Comparison of ENCODE assay signal across 13 cellular contexts in the genomic region with DNA sequence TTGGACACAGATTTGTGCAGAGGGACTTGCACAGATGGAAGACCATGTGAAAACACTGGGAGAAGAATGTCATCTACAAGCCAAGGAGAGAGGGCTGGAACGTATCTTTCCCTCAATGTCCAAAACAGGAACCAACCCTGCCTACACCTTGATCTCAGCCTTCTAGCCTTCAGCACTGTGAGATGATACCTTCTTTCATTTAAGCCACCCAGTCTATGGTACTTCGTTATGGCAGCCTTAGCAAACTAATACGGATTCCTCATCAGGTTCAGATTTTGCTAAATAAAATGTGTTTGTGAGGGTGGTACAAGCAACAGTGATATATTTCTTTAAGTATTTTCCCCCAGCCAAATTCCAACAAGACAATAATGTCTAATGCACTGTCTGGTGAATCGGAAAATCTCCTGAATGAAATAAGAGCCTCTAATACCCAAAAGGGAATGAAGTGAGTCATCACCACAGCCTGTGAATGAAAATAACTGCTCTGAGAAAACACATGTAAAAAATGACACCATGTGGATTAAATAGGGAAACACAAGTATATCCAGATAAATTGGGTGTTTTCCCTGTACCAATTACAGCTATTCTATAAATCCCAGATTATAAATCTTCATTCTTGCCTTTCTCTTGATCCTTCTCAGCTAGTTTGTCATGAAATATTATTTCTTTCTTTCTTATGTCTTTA.
DNase-seq lines count a peak whose midpoint lies in the region; ATAC-seq and TF ChIP-seq lines count a peak whose summit lies in the region.
"Had no signal": no experiment of that assay in that cellular context is flagged by ENCODE, and none has a peak within 500 bp of the region (broad histone marks: within the 10 kb centered on the region; RNA-seq: fewer than 3 reads in every experiment).

No MANE protein-coding gene starts in this region.

- intact Hi-C loops in left cardiac atrium (cut with DNase I), result no loop called here
- intact Hi-C loops in adrenal gland (cut with DNase I), result no loop called here
- intact Hi-C loops in aorta (cut with DNase I), result no loop called here
- intact Hi-C loops in mucosa of descending colon (cut with DNase I, micrococcal nuclease), result no loop called here

- no peaks in the 10 kb centered on the region for H3K9me3 ChIP-seq in right atrium auricular region
- no peaks in the 10 kb centered on the region for H3K9me3 ChIP-seq in adrenal gland (replicated peaks in 1 of 3)
- no peaks in the 10 kb centered on the region for H3K9me3 ChIP-seq in aorta (ENCODE audit: control insufficient read depth, low read length)
- no peaks in the 10 kb centered on the region for H3K9me3 ChIP-seq in mucosa of descending colon
- H3K9me3 ChIP-seq: BLaER1, uterus had no signal

- H3K36me3 ChIP-seq in right atrium auricular region, result no peaks in the 10 kb centered on the region
- no peaks in the 10 kb centered on the region for H3K36me3 ChIP-seq in adrenal gland (replicated peaks in 1 of 2)
- H3K36me3 ChIP-seq in aorta (ENCODE audit: control insufficient read depth in 1 of 2, insufficient read depth in 2 of 2, low read length in 1 of 2), result no peaks in the 10 kb centered on the region
- H3K36me3 ChIP-seq in mucosa of descending colon (ENCODE audit: low read depth), result no peaks in the 10 kb centered on the region
- H3K36me3 ChIP-seq: BLaER1, uterus had no signal

- no peaks in the 10 kb centered on the region for H3K27me3 ChIP-seq in right atrium auricular region
- H3K27me3 ChIP-seq in adrenal gland, result no peaks in the 10 kb centered on the region
- H3K27me3 ChIP-seq in aorta (ENCODE audit: control insufficient read depth in 1 of 2, insufficient read depth in 2 of 2, low read length in 1 of 2), result no peaks in the 10 kb centered on the region
- H3K27me3 ChIP-seq: BLaER1, uterus had no signal

- DNase-seq in left cardiac atrium, result no peak
- no peak for DNase-seq in right atrium auricular region (ENCODE audit: low spot score)
- DNase-seq in adrenal gland, result peak in 1 of 7 donors; percentile 14
- DNase-seq in iPS-NIHi11 (ENCODE audit: low spot score), result peak; percentile 7
- DNase-seq in aorta, result no peak
- DNase-seq in mucosa of descending colon, result no peak
- DNase-seq in activated naive CD4-positive, alpha-beta T cell (lab: John Stamatoyannopoulos, UW), result no peak
- no peak for DNase-seq in activated CD4-positive, alpha-beta T cell treated with anti-CD3 and anti-CD28 coated beads for 4 hours
- DNase-seq: activated gamma-delta T cell, H7, T1000, uterus had no signal

- no peak for TF ChIP-seq POLR2A in adrenal gland (IDR thresholded peaks at IDR 0.05)

- H3K27ac ChIP-seq in right atrium auricular region (no peak overlapping the region), adrenal gland (no peak overlapping the region), aorta (ENCODE audit: low read depth in 1 of 2, low read length in 2 of 2) (no peak overlapping the region)
- H3K27ac ChIP-seq: BLaER1, uterus had no signal

- H3K4me1 ChIP-seq in right atrium auricular region, result no peaks in the 10 kb centered on the region
- H3K4me1 ChIP-seq in adrenal gland (replicated peaks in 1 of 2), result no peaks in the 10 kb centered on the region
- H3K4me1 ChIP-seq in aorta (ENCODE audit: control insufficient read depth in 1 of 2, insufficient read depth in 2 of 2, low read length in 2 of 2), result peaks cover 0 to 2% of the 10 kb centered on the region in 2 donors
- no peaks in the 10 kb centered on the region for H3K4me1 ChIP-seq in mucosa of descending colon (ENCODE audit: low read depth)
- H3K4me1 ChIP-seq: BLaER1, uterus had no signal

- peak in 1 of 2 donors; percentile 25 for TF ChIP-seq CTCF in right atrium auricular region (IDR thresholded peaks at IDR 0.05)
- peak in 5 of 6 experiments; percentile 8 to 45 (median 40) for TF ChIP-seq CTCF in adrenal gland (IDR thresholded peaks at IDR 0.05)
- no peak for TF ChIP-seq CTCF in mucosa of descending colon (IDR thresholded peaks at IDR 0.05)

- H3K4me3 ChIP-seq in right atrium auricular region, result no peak overlapping the region
- H3K4me3 ChIP-seq in adrenal gland, result no peak overlapping the region
- H3K4me3 ChIP-seq in aorta (ENCODE audit: low read length in 2 of 2), result no peak overlapping the region
- H3K4me3 ChIP-seq in mucosa of descending colon, result no peak overlapping the region
- H3K4me3 ChIP-seq: BLaER1, uterus had no signal

- WGBS in adrenal gland, 4 donors, result 72 to 79% (median 76%) methylated on average over 4 of the region's 4 CpGs
- 49% methylated on average over 4 of the region's 4 CpGs for WGBS in aorta, 2 donors

- ATAC-seq in left cardiac atrium, result peak; percentile 71 to 90
- ATAC-seq in aorta (ENCODE audit: low FRiP score), result peak; percentile 85
- no peak for ATAC-seq in mucosa of descending colon
